Comparison of ENCODE assay signal across 2 cellular contexts in the genomic region with DNA sequence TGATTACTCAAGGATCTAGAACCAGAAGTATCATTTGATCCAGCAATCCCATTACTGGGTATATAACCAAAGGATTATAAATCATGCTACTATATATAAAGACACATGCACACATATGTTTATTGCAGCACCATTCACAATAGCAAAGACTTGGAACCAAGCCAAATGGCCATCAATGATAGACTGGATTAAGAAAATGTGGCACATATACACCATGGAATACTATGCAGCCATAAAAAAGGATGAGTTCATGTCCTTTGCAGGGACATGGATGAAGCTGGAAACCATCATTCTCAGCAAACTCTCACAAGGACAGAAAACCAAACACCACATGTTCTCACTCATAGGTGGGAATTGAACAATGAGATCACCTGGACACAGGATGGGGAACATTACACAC. TPM values are rescaled to one million over a fixed set of nuclear protein-coding genes. Genes with fewer than 3 reads are reported as not detected.
"Had no signal": no experiment of that assay in that cellular context is flagged by ENCODE, and none has a peak within 500 bp of the region (broad histone marks: within the 10 kb centered on the region; RNA-seq: fewer than 3 reads in every experiment).

No MANE protein-coding gene starts in this region.

RNA-seq across cellular contexts. Expression of a gene that starts 40.9 kb away (rescaled TPM):
- total RNA-seq: G401, GM12878 had no signal
- polyA plus RNA-seq: GM12878 had no signal
